ENCODE assay signal across 16 cellular contexts in genomic region chr13:111908391-111908790, GRCh38.
"Had no signal": no experiment of that assay in that cellular context is flagged by ENCODE, and none has a peak within 500 bp of the region (broad histone marks: within the 10 kb centered on the region; RNA-seq: fewer than 3 reads in every experiment).

No MANE protein-coding gene starts in this region.

- H3K4me1 Mint-ChIP-seq: activated CD4-positive, alpha-beta T cell treated with anti-CD3 and anti-CD28 coated beads, Interleukin-2, amount 10 ng/mL, durations not matched to agents 7 days and 5 days; naive thymus-derived CD8-positive, alpha-beta T cell; T-cell had no signal

- H3K4me3 Mint-ChIP-seq: activated CD4-positive, alpha-beta T cell treated with anti-CD3 and anti-CD28 coated beads, Interleukin-2, amount 10 ng/mL, durations not matched to agents 7 days and 5 days; activated CD8-positive, alpha-beta T cell treated with anti-CD3 and anti-CD28 coated beads, Interleukin-2, amount 10 ng/mL, durations not matched to agents 7 days and 5 days; brain; naive thymus-derived CD8-positive, alpha-beta T cell; T-cell had no signal

- H3K36me3 Mint-ChIP-seq: brain; naive thymus-derived CD8-positive, alpha-beta T cell; T-cell had no signal

- H3K27ac Mint-ChIP-seq: activated CD4-positive, alpha-beta T cell treated with anti-CD3 and anti-CD28 coated beads, Interleukin-2, amount 10 ng/mL, durations not matched to agents 7 days and 5 days; activated CD8-positive, alpha-beta T cell treated with anti-CD3 and anti-CD28 coated beads, Interleukin-2, amount 10 ng/mL, durations not matched to agents 7 days and 5 days; brain; naive thymus-derived CD8-positive, alpha-beta T cell; T-cell had no signal

- H3K4me1 ChIP-seq: gastroesophageal sphincter, heart left ventricle, pancreas, thyroid gland had no signal

- H3K9me3 ChIP-seq: gastroesophageal sphincter, heart left ventricle, pancreas, thyroid gland had no signal

- H3K27me3 Mint-ChIP-seq: activated CD4-positive, alpha-beta T cell treated with anti-CD3 and anti-CD28 coated beads, Interleukin-2, amount 10 ng/mL, durations not matched to agents 7 days and 5 days; T-cell had no signal

- H3K27me3 ChIP-seq: pancreas, thyroid gland had no signal

- H3K9me3 Mint-ChIP-seq: activated CD4-positive, alpha-beta T cell treated with anti-CD3 and anti-CD28 coated beads, Interleukin-2, amount 10 ng/mL, durations not matched to agents 7 days and 5 days had no signal

- DNase-seq: activated CD4-positive, alpha-beta T cell treated with anti-CD3 and anti-CD28 coated beads, Interleukin-2, amount 10 ng/mL, durations not matched to agents 7 days and 5 days; activated CD8-positive, alpha-beta T cell treated with anti-CD3 and anti-CD28 coated beads, Interleukin-2, amount 10 ng/mL, durations not matched to agents 7 days and 5 days; activated naive CD4-positive, alpha-beta T cell treated with Interleukin-2 at 50 U/mL for 16 hours; anterior cingulate cortex; central memory CD4-positive, alpha-beta T cell; effector CD4-positive, alpha-beta T cell; mesendoderm; pancreas; stimulated activated CD4-positive, alpha-beta T cell treated with anti-CD3 and anti-CD28 coated beads, Interleukin-1b, Interleukin-23, amount 100 ng/mL, for 48 hours; stimulated activated CD8-positive, alpha-beta memory T cell treated with anti-CD3 and anti-CD28 coated beads, Interleukin-4, amount 100 ng/mL, for 48 hours; T-cell; thyroid gland had no signal

- H3K36me3 ChIP-seq: gastroesophageal sphincter, heart left ventricle, pancreas, thyroid gland had no signal

- H3K27ac ChIP-seq: gastroesophageal sphincter, heart left ventricle, pancreas, thyroid gland had no signal

- H3K4me3 ChIP-seq: gastroesophageal sphincter, heart left ventricle, pancreas, thyroid gland had no signal
